In the genomic region with DNA sequence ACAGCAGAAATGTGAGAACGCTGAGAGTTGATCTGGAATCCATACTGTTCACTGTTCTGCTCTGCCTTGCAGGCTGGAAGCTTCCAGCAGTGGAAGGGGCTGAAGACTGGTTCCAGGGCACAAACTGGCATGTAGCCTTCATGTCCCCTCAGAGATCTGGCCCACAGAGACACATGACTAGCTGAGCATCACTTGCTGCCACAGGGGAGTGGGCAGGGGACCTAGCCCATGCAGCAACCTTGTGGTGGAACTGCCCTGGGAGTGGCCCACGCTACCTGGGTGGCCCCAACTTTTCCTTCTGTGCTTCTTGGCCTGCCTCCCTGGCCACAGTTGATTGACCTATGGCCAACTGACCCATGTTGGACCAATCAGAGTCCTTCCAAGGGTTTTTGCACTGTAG, we compare ENCODE assay signal across 24 cellular contexts.
"Had no signal": no experiment of that assay in that cellular context is flagged by ENCODE, and none has a peak within 500 bp of the region (broad histone marks: within the 10 kb centered on the region; RNA-seq: fewer than 3 reads in every experiment).

No MANE protein-coding gene starts in this region.

- H3K27me3 ChIP-seq: gastrocnemius medialis, left lung, ovary, right lobe of liver, tibial nerve, upper lobe of left lung, uterus had no signal

- H3K9me3 ChIP-seq: gastrocnemius medialis, left lung, ovary, psoas muscle, right lobe of liver, thoracic aorta, upper lobe of left lung, uterus had no signal

- H3K4me1 ChIP-seq: gastrocnemius medialis, left lung, psoas muscle, right lobe of liver, tibial nerve, upper lobe of left lung, uterus had no signal

- ATAC-seq: effector memory CD8-positive, alpha-beta T cell; gastrocnemius medialis; left lung; naive thymus-derived CD8-positive, alpha-beta T cell; psoas muscle; right lobe of liver had no signal

- DNase-seq: cortex of kidney; effector memory CD8-positive, alpha-beta T cell; foreskin fibroblast; gastrocnemius medialis; kidney; left lung; mammary epithelial cell; mesendoderm; midbrain; naive thymus-derived CD8-positive, alpha-beta T cell; nephron progenitor cell; nucleus accumbens; posterior cingulate gyrus; psoas muscle; right lobe of liver; small intestine; stimulated activated CD4-positive, alpha-beta T cell treated with anti-CD3 and anti-CD28 coated beads, Interleukin-15, amount 100 ng/mL, for 24 hours; stimulated activated CD4-positive, alpha-beta T cell treated with anti-CD3 and anti-CD28 coated beads, Interleukin-2, amount 100 ng/mL, for 48 hours; stimulated activated naive B cell treated with anti-CD40 and anti-IgM and Interleukin-4, amounts not matched to agents 10 μg/mL and 1 μg/mL and 100 μg/mL, for 72 hours; upper lobe of left lung; uterus had no signal

- H3K27ac ChIP-seq: gastrocnemius medialis, left lung, ovary, psoas muscle, right lobe of liver, thoracic aorta, tibial nerve, upper lobe of left lung, uterus had no signal

- H3K36me3 ChIP-seq: gastrocnemius medialis, left lung, ovary, right lobe of liver, thoracic aorta, tibial nerve, upper lobe of left lung, uterus had no signal

- FAIRE-seq: kidney, small intestine had no signal

- H3K4me3 ChIP-seq: gastrocnemius medialis, left lung, ovary, psoas muscle, right lobe of liver, thoracic aorta, tibial nerve, upper lobe of left lung, uterus had no signal
